Comparison of ENCODE assay signal across 8 cellular contexts in the genomic region with DNA sequence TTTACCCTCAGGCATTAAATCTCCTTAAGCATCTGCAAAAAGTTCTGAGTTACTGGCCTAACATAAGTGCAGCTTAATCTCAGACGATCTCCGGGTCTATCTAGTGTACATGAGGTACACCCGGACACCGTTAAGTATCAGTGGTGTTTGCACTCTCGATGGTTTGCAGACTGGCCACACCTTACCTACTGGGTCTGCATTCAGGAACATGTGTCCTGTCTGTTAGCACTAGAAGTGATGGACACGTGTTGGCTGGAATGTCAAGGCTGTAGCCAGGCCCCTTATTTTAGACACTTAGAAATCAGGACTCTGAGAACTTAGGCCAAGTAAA. TPM values are rescaled to one million over a fixed set of nuclear protein-coding genes. Genes with fewer than 3 reads are reported as not detected.
A peak's percentile ranks its signal among the peaks of the same experiment; 100 is the strongest.
DNase-seq lines count a peak whose midpoint lies in the region; ATAC-seq and TF ChIP-seq lines count a peak whose summit lies in the region.

No MANE protein-coding gene starts in this region.

- H4K20me1 ChIP-seq in BLaER1 treated with 17β-estradiol and CSF1 and Interleukin-3, amounts not matched to agents 10 nM and 100 nM, result no peaks in the 10 kb centered on the region
- no peaks in the 10 kb centered on the region for H4K20me1 ChIP-seq in mammary epithelial cell (ENCODE audit: insufficient read depth, low read length)

- peaks cover 0 to 16% (median 9%) of the 10 kb centered on the region in 11 experiments; a peak in 17 of 22 replicates for H3K27me3 ChIP-seq in BLaER1 treated with 17β-estradiol and CSF1 and Interleukin-3, amounts not matched to agents 10 nM and 100 nM
- H3K27me3 ChIP-seq in mammary epithelial cell (ENCODE audit: insufficient read depth, low read length), result no peaks in the 10 kb centered on the region
- no peaks in the 10 kb centered on the region for H3K27me3 ChIP-seq in thymus (ENCODE audit: control insufficient read depth, insufficient read depth)

- no TSS peak for BruUV-seq in mammary epithelial cell (replicated peaks; lab: Mats Ljungman, UMichigan)

- no peaks in the 10 kb centered on the region for H3K9me3 ChIP-seq in BLaER1 treated with 17β-estradiol and CSF1 and Interleukin-3, amounts not matched to agents 10 nM and 100 nM (replicated peaks in 1 of 11)
- no peaks in the 10 kb centered on the region for H3K9me3 ChIP-seq in mammary epithelial cell (replicated peaks; ENCODE audit: insufficient read depth, low read length)
- no peaks in the 10 kb centered on the region for H3K9me3 ChIP-seq in thymus (ENCODE audit: control insufficient read depth)

- peak overlapping the region; percentile 77 to 91 (median 86) for H3K9ac ChIP-seq in BLaER1 treated with 17β-estradiol and CSF1 and Interleukin-3, amounts not matched to agents 10 nM and 100 nM
- peak overlapping the region; percentile 82 for H3K9ac ChIP-seq in mammary epithelial cell (ENCODE audit: insufficient read depth, low read length)

- TF ChIP-seq CTCF in mammary epithelial cell (conservative IDR thresholded peaks at IDR 0.05 in 1 of 2, IDR thresholded peaks at IDR 0.05 in 1 of 2; ENCODE audit: extremely low read depth in 1 of 2, insufficient read depth in 1 of 2, low read depth in 1 of 2, low read length in 2 of 2), result no peak
- TF ChIP-seq CTCF in lower leg skin (IDR thresholded peaks at IDR 0.05), result no peak

- in situ Hi-C loops in mammary epithelial cell (cut with MboI; ENCODE audit: low sequenced_read_pairs in 2 of 2), result no loop called here
- in situ Hi-C loops in KBM-7 (cut with MboI; ENCODE audit: low pct_unique_long_range_greater_than_20kb, low sequenced_read_pairs), result no loop called here

- no peak for TF ChIP-seq POLR2A in lower leg skin (IDR thresholded peaks at IDR 0.05)

- 34% methylated on average over 6 of the region's 6 CpGs for WGBS in mammary epithelial cell (ENCODE audit: low coverage, missing lambda C conversion rate)
- 60 to 69% methylated on average over 6 of the region's 6 CpGs for WGBS in lower leg skin, 2 donors
- WGBS in thymus, result 88% methylated on average over 6 of the region's 6 CpGs

- peak overlapping the region in 10 of 11 experiments; percentile 73 to 88 (median 84); a peak in 19 of 22 replicates for H3K27ac ChIP-seq in BLaER1 treated with 17β-estradiol and CSF1 and Interleukin-3, amounts not matched to agents 10 nM and 100 nM
- H3K27ac ChIP-seq in mammary epithelial cell (ENCODE audit: insufficient read depth, low read depth, low read length) (peak overlapping the region; percentile 9), thymus (ENCODE audit: low read depth) (peak overlapping the region; percentile 88)

- CTCF ChIA-PET in mammary epithelial cell (lab: Charles Lee; ENCODE audit: low non-redundant PET), result no interaction called here

- peak overlapping the region; percentile 95 for H2AFZ ChIP-seq in mammary epithelial cell (ENCODE audit: low read depth, low read length)

- peaks cover 11% of the 10 kb centered on the region for H3K79me2 ChIP-seq in mammary epithelial cell (ENCODE audit: insufficient read depth, low read length)

- dilution Hi-C loops in mammary epithelial cell (cut with HindIII; ENCODE audit: low sequenced_read_pairs), result no loop called here

- peaks cover 0 to 10% (median 0%) of the 10 kb centered on the region in 11 experiments; a peak in 2 of 22 replicates for H3K36me3 ChIP-seq in BLaER1 treated with 17β-estradiol and CSF1 and Interleukin-3, amounts not matched to agents 10 nM and 100 nM
- H3K36me3 ChIP-seq in mammary epithelial cell (ENCODE audit: insufficient read depth, low read length) (no peaks in the 10 kb centered on the region), thymus (ENCODE audit: control insufficient read depth, insufficient read depth) (no peaks in the 10 kb centered on the region)

- intact Hi-C loops in mammary epithelial cell (cut with micrococcal nuclease), result no loop called here
- intact Hi-C loops in lower leg skin (cut with DNase I; ENCODE audit: low total_unique reads), result no loop called here

- DNase-seq in NCI-H146 treated with DMSO at 0.1 percent for 48 hours (lab: John Stamatoyannopoulos, UW; ENCODE audit: unreplicated experiment) (peak; percentile 51), mammary epithelial cell (no peak), lower leg skin (ENCODE audit: low spot score in 2 of 2) (no peak), KBM-7 (no peak)

- peak overlapping the region; percentile 67 to 84 (median 76) for H3K4me3 ChIP-seq in BLaER1 treated with 17β-estradiol and CSF1 and Interleukin-3, amounts not matched to agents 10 nM and 100 nM
- H3K4me3 ChIP-seq in mammary epithelial cell (replicated peaks in 1 of 3; ENCODE audit: insufficient read depth in 1 of 3, low read depth in 2 of 3, low read length in 3 of 3), result peak overlapping the region; percentile 88 to 90 (median 88)
- H3K4me3 ChIP-seq in lower leg skin (ENCODE audit: low read depth, poor library complexity, severe bottlenecking), result peak overlapping the region; percentile 83
- peak overlapping the region; percentile 94 for H3K4me3 ChIP-seq in thymus (ENCODE audit: low read length)

- ATAC-seq in GM21526 (IDR thresholded peaks at IDR 0.05; ENCODE audit: low FRiP score, unreplicated experiment) (peak; percentile 7), GM18858 (IDR thresholded peaks at IDR 0.05; ENCODE audit: unreplicated experiment) (no peak)

- H3K4me1 ChIP-seq in BLaER1 treated with 17β-estradiol and CSF1 and Interleukin-3, amounts not matched to agents 10 nM and 100 nM, result peaks cover 5 to 17% (median 10%) of the 10 kb centered on the region in 10 experiments; a peak in 14 of 20 replicates
- H3K4me1 ChIP-seq in mammary epithelial cell (ENCODE audit: insufficient read depth, low read length) (peaks cover 7% of the 10 kb centered on the region), thymus (ENCODE audit: control insufficient read depth, insufficient read depth, low read length) (peaks cover 5% of the 10 kb centered on the region)

- peak overlapping the region; percentile 73 to 94 (median 87) for H3K4me2 ChIP-seq in BLaER1 treated with 17β-estradiol and CSF1 and Interleukin-3, amounts not matched to agents 10 nM and 100 nM
- H3K4me2 ChIP-seq in mammary epithelial cell (ENCODE audit: insufficient read depth, low read depth, low read length), result peak overlapping the region; percentile 86

RNA-seq across cellular contexts. Expression of gene AGL, which starts 0.8 kb away (rescaled TPM):
- total RNA-seq in mammary epithelial cell (10 to 100 TPM; 15.6 to 31.3 TPM), lower leg skin (10 to 100 TPM in 1 of 4 donors, 1 to 10 TPM in 3; 8.1 to 12.9 (median 8.8) TPM)
- polyA plus RNA-seq in mammary epithelial cell (4.2 TPM), thymus (12.0 TPM)
- 13.7 TPM for polyA minus RNA-seq in mammary epithelial cell

Comparison
In these comparisons a context has a peak if more than half of its experiments do, and no peak if none do; other contexts are left out.
1. H3K27ac ChIP-seq: peak in every context shown above with its lines; median percentile 88 in thymus; 84 in BLaER1 treated with 17β-estradiol and CSF1 and Interleukin-3, amounts not matched to agents 10 nM and 100 nM; 9 in mammary epithelial cell.